Comparison of ENCODE assay signal across 8 cellular contexts in the genomic region with DNA sequence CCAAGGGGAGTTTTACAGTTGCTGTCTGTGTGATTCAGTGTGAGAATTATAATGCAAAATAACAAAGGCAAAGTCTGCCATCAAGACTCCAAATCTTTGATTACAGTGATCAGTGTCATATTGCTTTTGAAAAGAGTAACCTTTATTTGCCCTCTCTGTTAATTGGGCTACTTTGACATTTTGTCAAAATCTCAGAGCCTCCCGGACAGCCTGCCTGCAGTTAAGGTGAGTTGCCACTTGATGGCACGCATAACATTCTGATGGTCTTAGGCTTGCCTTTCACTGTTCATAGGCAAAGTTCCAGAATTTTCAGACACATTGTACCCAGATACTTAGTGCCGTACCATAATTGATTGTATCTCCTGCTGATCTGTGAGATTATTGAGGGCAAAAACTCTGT.
DNase-seq lines count a peak whose midpoint lies in the region; ATAC-seq lines count a peak whose summit lies in the region.

No MANE protein-coding gene starts in this region.

- peak; percentile 29 to 50 for DNase-seq in AML-193 (lab: John Stamatoyannopoulos, UW)
- DNase-seq in NCI-H460 (ENCODE audit: extremely low read depth, low read depth) = peak; percentile 14
- DNase-seq in stimulated activated CD8-positive, alpha-beta memory T cell treated with anti-CD3 and anti-CD28 coated beads, Interleukin-4, amount 100 ng/mL, for 48 hours = no peak
- no peak for DNase-seq in activated gamma-delta T cell treated with Interleukin-2 at 50 U/mL for 16 hours
- DNase-seq in NCI-H1930 (lab: John Stamatoyannopoulos, UW) = no peak
- DNase-seq in NCI-H2227 (lab: John Stamatoyannopoulos, UW; ENCODE audit: unreplicated experiment) = no peak

- peak; percentile 75 for ATAC-seq in GM21360 (IDR thresholded peaks at IDR 0.05; ENCODE audit: unreplicated experiment)
- ATAC-seq in esophagus mucosa = peak; percentile 73

Comparison
In these comparisons a context has a peak if more than half of its experiments do, and no peak if none do; other contexts are left out.
1. DNase-seq: peak in AML-193 (2 of 2) and NCI-H460 (single experiment); none in stimulated activated CD8-positive, alpha-beta memory T cell treated with anti-CD3 and anti-CD28 coated beads, Interleukin-4, amount 100 ng/mL, for 48 hours (single experiment), activated gamma-delta T cell treated with Interleukin-2 at 50 U/mL for 16 hours (single experiment), NCI-H1930 (0 of 2) and NCI-H2227 (single experiment).